ENCODE assay signal across 28 cellular contexts in genomic region chr11:69726019-69726418, GRCh38. TPM values are rescaled to one million over a fixed set of nuclear protein-coding genes. Genes with fewer than 3 reads are reported as not detected.
"Had no signal": no experiment of that assay in that cellular context is flagged by ENCODE, and none has a peak within 500 bp of the region (broad histone marks: within the 10 kb centered on the region; RNA-seq: fewer than 3 reads in every experiment).

No MANE protein-coding gene starts in this region.

- H3K27me3 ChIP-seq: thyroid gland had no signal

- DNase-seq: activated CD4-positive, alpha-beta T cell treated with anti-CD3 and anti-CD28 coated beads, Interleukin-2, amount 50 U/mL, for 4 hours; activated CD8-positive, alpha-beta memory T cell treated with anti-CD3 and anti-CD28 coated beads for 24 hours; activated CD8-positive, alpha-beta memory T cell treated with anti-CD3 and anti-CD28 coated beads, Interleukin-2, amount 50 U/mL, for 4 hours; activated T-cell treated with anti-CD3 and anti-CD28 coated beads, Interleukin-2, amount 50 U/mL, for 24 hours; adrenal gland; colonic mucosa; dorsolateral prefrontal cortex; effector memory CD8-positive, alpha-beta T cell; hippocampal formation; mesenchymal stem cell; naive B cell; retina; stimulated activated CD4-positive, alpha-beta T cell treated with anti-CD3 and anti-CD28 coated beads, Interleukin-4, amount 100 ng/mL, for 24 hours; stimulated activated naive CD8-positive, alpha-beta T cell treated with anti-CD3 and anti-CD28 coated beads, Interleukin-15, Interleukin-2, amounts not matched to agents 100 U/mL and 50 U/mL, for 24 hours; T-helper 1 cell; thyroid gland had no signal

- H3K4me3 ChIP-seq: adrenal gland, colonic mucosa, dorsolateral prefrontal cortex, esophagus muscularis mucosa, thyroid gland had no signal

- H3K36me3 ChIP-seq: adrenal gland, colonic mucosa, esophagus muscularis mucosa, thyroid gland had no signal

- H3K4me1 ChIP-seq: adrenal gland, colonic mucosa, esophagus muscularis mucosa, thyroid gland had no signal

- H3K9me3 ChIP-seq: adrenal gland, colonic mucosa, esophagus muscularis mucosa, thyroid gland had no signal

- H3K27ac ChIP-seq: adrenal gland, colonic mucosa, dorsolateral prefrontal cortex, esophagus muscularis mucosa, thyroid gland had no signal

RNA-seq across cellular contexts. Expression of gene FGF19, which starts 22.2 kb away (rescaled TPM):
- total RNA-seq: activated T-helper 17 cell treated with anti-CD3 and anti-CD28 coated beads, Interleukin-2, amount 50 U/mL, for 72 hours; adrenal gland; bronchial epithelial cell; dorsolateral prefrontal cortex; esophagus muscularis mucosa; frontal cortex; lower leg skin; osteocyte; progenitor cell of endocrine pancreas; subcutaneous adipose tissue; thyroid gland; ureter had no signal
- polyA plus RNA-seq: adrenal gland had no signal

RNA-seq across cellular contexts. Expression of gene FGF4, which starts 49.1 kb away (rescaled TPM):
- total RNA-seq: activated naive CD4-positive, alpha-beta T cell treated with anti-CD3 and anti-CD28 coated beads, Interleukin-2, amount 50 U/mL, for 72 hours; activated T-helper 17 cell treated with anti-CD3 and anti-CD28 coated beads, Interleukin-2, amount 50 U/mL, for 72 hours; adrenal gland; bronchial epithelial cell; colonic mucosa; dorsolateral prefrontal cortex; esophagus muscularis mucosa; frontal cortex; lower leg skin; mucosa of gallbladder; progenitor cell of endocrine pancreas; subcutaneous adipose tissue; thyroid gland; ureter had no signal
- polyA plus RNA-seq: adrenal gland, neural cell had no signal
